In genomic region chr10:71138126-71138860, GRCh38 we compare ENCODE assay signal across 17 cellular contexts.
DNase-seq lines count a peak whose midpoint lies in the region; ATAC-seq and TF ChIP-seq lines count a peak whose summit lies in the region.
"Had no signal": no experiment of that assay in that cellular context is flagged by ENCODE, and none has a peak within 500 bp of the region (broad histone marks: within the 10 kb centered on the region; RNA-seq: fewer than 3 reads in every experiment).

No MANE protein-coding gene starts in this region.

- H4K20me1 ChIP-seq in MM.1S (ENCODE audit: insufficient read depth, low read length) (no peaks in the 10 kb centered on the region), smooth muscle cell (ENCODE audit: low read depth) (no peaks in the 10 kb centered on the region)

- no peaks in the 10 kb centered on the region for H3F3A ChIP-seq in MM.1S (ENCODE audit: insufficient read depth, low read length)
- H3F3A ChIP-seq in smooth muscle cell (ENCODE audit: low read depth), result no peaks in the 10 kb centered on the region

- peak; percentile 63 for ATAC-seq in Right ventricle myocardium superior (ENCODE audit: poor library complexity)
- ATAC-seq in left ventricle myocardium superior, result peak; percentile 66
- no peak for ATAC-seq in GM18873 (IDR thresholded peaks at IDR 0.05; ENCODE audit: low FRiP score, unreplicated experiment)
- ATAC-seq: activated CD4-positive, CD25-positive, alpha-beta regulatory T cell treated with anti-CD3 and anti-CD28 coated beads, Interleukin-2, amount 50 U/mL, for 24 hours had no signal

- TF ChIP-seq CTCF in MM.1S (IDR thresholded peaks at IDR 0.05; ENCODE audit: low read length) (no peak), smooth muscle cell (IDR thresholded peaks at IDR 0.05; ENCODE audit: borderline replicate concordance, insufficient read depth, poor library complexity, severe bottlenecking) (no peak)

- no peaks in the 10 kb centered on the region for H3K4me1 ChIP-seq in MM.1S (ENCODE audit: low read length)
- peaks cover 9% of the 10 kb centered on the region for H3K4me1 ChIP-seq in smooth muscle cell (ENCODE audit: low read depth)
- H3K4me1 ChIP-seq: upper lobe of left lung had no signal

- H3K27me3 ChIP-seq in MM.1S (replicated peaks; ENCODE audit: insufficient read depth, low read length) (peaks cover 5% of the 10 kb centered on the region), smooth muscle cell (ENCODE audit: low read depth) (peaks cover 46% of the 10 kb centered on the region)
- H3K27me3 ChIP-seq: neural progenitor cell, upper lobe of left lung had no signal

- WGBS in smooth muscle cell (ENCODE audit: low lambda C conversion rate), result 91% methylated on average over 16 of the region's 16 CpGs

- H3K36me3 ChIP-seq in MM.1S (replicated peaks; ENCODE audit: insufficient read depth, low read length) (no peaks in the 10 kb centered on the region), smooth muscle cell (ENCODE audit: low read depth) (no peaks in the 10 kb centered on the region)
- H3K36me3 ChIP-seq: neural progenitor cell, upper lobe of left lung had no signal

- no peak overlapping the region for H3K9ac ChIP-seq in MM.1S (ENCODE audit: low read length)
- H3K9ac ChIP-seq in smooth muscle cell (ENCODE audit: low read depth), result no peak overlapping the region
- H3K9ac ChIP-seq: neural progenitor cell had no signal

- no peaks in the 10 kb centered on the region for H3K9me2 ChIP-seq in MM.1S (replicated peaks; ENCODE audit: insufficient read depth, low read length)

- peak; percentile 64 for DNase-seq in Right ventricle myocardium superior
- no peak for DNase-seq in cardiac septum (ENCODE audit: low spot score)
- peak; percentile 27 for DNase-seq in NCI-H345 treated with DMSO at 0.1 percent for 48 hours (lab: John Stamatoyannopoulos, UW; ENCODE audit: unreplicated experiment)
- DNase-seq in left ventricle myocardium superior, result peak; percentile 69
- DNase-seq in MM.1S, result no peak
- DNase-seq in KG1 (lab: John Stamatoyannopoulos, UW), result no peak
- no peak for DNase-seq in smooth muscle cell (lab: John Stamatoyannopoulos, UW; ENCODE audit: unreplicated experiment)
- DNase-seq: activated gamma-delta T cell; amniotic stem cell; CD4-positive, CD25-positive, alpha-beta regulatory T cell; EL; OCI-M1; retina had no signal

- H3K79me2 ChIP-seq in MM.1S (ENCODE audit: low read length), result no peaks in the 10 kb centered on the region
- no peaks in the 10 kb centered on the region for H3K79me2 ChIP-seq in smooth muscle cell (ENCODE audit: low read depth)

- no peak overlapping the region for H3K4me2 ChIP-seq in MM.1S (ENCODE audit: low read depth, low read length)
- no peak overlapping the region for H3K4me2 ChIP-seq in smooth muscle cell
- H3K4me2 ChIP-seq: neural progenitor cell had no signal

- H3K27ac ChIP-seq in MM.1S (ENCODE audit: low read length) (no peak overlapping the region), smooth muscle cell (ENCODE audit: low read depth) (no peak overlapping the region)
- H3K27ac ChIP-seq: neural progenitor cell, upper lobe of left lung had no signal

- H3K4me3 ChIP-seq in MM.1S (ENCODE audit: low read length) (no peak overlapping the region), smooth muscle cell (no peak overlapping the region)
- H3K4me3 ChIP-seq: neural progenitor cell, upper lobe of left lung had no signal

- H2AFZ ChIP-seq in MM.1S (ENCODE audit: low read length) (no peak overlapping the region), smooth muscle cell (ENCODE audit: low read depth) (no peak overlapping the region)
- H2AFZ ChIP-seq: neural progenitor cell had no signal

- intact Hi-C loops in Right ventricle myocardium superior (cut with DNase I), result no loop called here
- intact Hi-C loops in cardiac septum (cut with DNase I), result no loop called here
- intact Hi-C loops in left ventricle myocardium superior (cut with micrococcal nuclease), result no loop called here

- H3K9me3 ChIP-seq in MM.1S (replicated peaks; ENCODE audit: insufficient read depth, low read length) (no peaks in the 10 kb centered on the region), smooth muscle cell (replicated peaks; ENCODE audit: low read depth) (no peaks in the 10 kb centered on the region)
- H3K9me3 ChIP-seq: upper lobe of left lung had no signal

Comparison
In these comparisons a context has a peak if more than half of its experiments do, and no peak if none do; other contexts are left out.
1. DNase-seq: peak in Right ventricle myocardium superior (single experiment), NCI-H345 treated with DMSO at 0.1 percent for 48 hours (single experiment) and left ventricle myocardium superior (single experiment); none in cardiac septum (single experiment), MM.1S (single experiment), KG1 (single experiment) and smooth muscle cell (single experiment).